ENCODE assay signal across 24 cellular contexts in the genomic region with DNA sequence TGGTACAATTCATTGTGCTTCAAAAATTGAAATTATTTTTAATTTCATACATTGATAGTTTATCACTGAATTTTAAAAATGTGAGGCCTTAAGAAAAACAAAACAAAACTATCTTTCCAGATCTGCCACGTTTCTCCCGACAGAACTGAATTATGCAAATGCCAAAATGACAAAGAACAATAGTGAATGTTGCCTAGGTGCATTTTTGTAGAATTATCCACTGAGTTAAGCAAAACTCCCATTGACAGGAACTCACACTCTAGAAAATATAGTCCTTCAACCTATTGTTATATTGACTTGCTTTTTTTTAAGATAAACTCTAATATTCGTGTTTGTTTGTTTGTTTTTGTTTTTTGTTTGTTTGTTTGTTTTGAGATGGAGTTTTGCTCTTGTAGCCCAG. TPM values are rescaled to one million over a fixed set of nuclear protein-coding genes. Genes with fewer than 3 reads are reported as not detected.
"Had no signal": no experiment of that assay in that cellular context is flagged by ENCODE, and none has a peak within 500 bp of the region (broad histone marks: within the 10 kb centered on the region; RNA-seq: fewer than 3 reads in every experiment).

No MANE protein-coding gene starts in this region.

- FAIRE-seq: RCC 7860 had no signal

- H2AFZ ChIP-seq: PC-9 had no signal

- H3K4me2 ChIP-seq: KMS-11, PC-9 had no signal

- H3K9ac ChIP-seq: KMS-11 had no signal

- DNase-seq: IMR-90, Kasumi-1, MM.1S, NCI-H1092 treated with DMSO at 0.1 percent for 48 hours, NCI-H1436, NCI-H187, NCI-H2029, NCI-H2081 treated with DMSO at 0.1 percent for 48 hours, NCI-H2171, NCI-H226, NCI-H446, NCI-H510A, NCI-H524 treated with DMSO at 0.1 percent for 48 hours, NCI-H69, NCI-H774, PC-9, RPMI8226, SHP77 had no signal

- ATAC-seq: SK-N-SH treated with all-trans-retinoic acid at 6 μM for 48 hours had no signal

- H3K4me3 ChIP-seq: PC-9 had no signal

- H3K27ac ChIP-seq: KMS-11, PC-9 had no signal

RNA-seq across cellular contexts. Expression of a gene that starts 23.1 kb away (rescaled TPM):
- total RNA-seq: M059J, OCI-LY7, SK-MEL-5 had no signal
